Comparison of ENCODE assay signal across 8 cellular contexts in the genomic region with DNA sequence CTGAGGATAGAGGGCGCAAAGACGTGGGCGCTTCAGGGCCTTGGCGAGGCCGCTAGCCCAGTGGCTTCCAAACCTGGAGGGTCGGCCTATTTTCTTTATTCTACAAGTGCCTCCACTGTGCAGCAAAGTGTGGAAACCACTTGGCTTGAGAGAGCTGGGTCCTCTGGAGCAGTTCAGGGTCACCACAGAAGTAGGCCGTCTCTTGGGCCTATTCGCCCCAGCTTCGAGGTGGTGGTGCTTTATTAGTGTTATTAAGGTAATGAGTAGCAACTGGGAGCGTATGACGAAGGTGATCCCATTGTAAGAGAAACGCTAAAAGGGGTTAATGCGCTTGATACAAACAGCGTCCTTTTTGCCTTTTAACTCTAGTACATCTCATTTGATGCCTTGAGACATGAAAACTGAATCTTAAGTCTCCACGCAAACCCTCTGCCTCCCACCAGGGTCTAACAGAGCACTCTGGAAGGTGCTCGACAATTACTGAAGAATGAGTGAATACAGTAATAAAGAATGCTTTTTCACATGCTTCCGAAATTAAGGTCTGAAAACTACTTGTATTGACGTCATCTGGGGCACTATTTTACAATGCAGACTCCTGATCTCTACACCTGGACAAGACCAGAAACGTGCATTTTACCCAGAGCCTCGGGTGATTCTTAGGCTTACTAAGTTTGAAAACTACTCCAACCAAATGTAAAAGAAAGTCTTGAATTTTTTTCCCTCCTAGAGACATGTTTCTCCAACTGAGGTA. TPM values are rescaled to one million over a fixed set of nuclear protein-coding genes. Genes with fewer than 3 reads are reported as not detected.
DNase-seq lines count a peak whose midpoint lies in the region; ATAC-seq and TF ChIP-seq lines count a peak whose summit lies in the region.

No MANE protein-coding gene starts in this region.

- H3K27ac ChIP-seq in stomach: peak overlapping the region; percentile 92 to 96 (median 93)

- H3K4me1 ChIP-seq in iPS-15b (ENCODE audit: control insufficient read depth, insufficient read depth, low read length) (peaks cover 28% of the 10 kb centered on the region), stomach (peaks cover 17 to 43% (median 24%) of the 10 kb centered on the region in 4 donors)

- POLR2A ChIA-PET in HEK293T (lab: Yijun Ruan, JAX): no interaction called here

- CTCF ChIA-PET in HEK293T (lab: Yijun Ruan, JAX): no interaction called here

- H3K9me3 ChIP-seq in iPS-15b (ENCODE audit: control insufficient read depth, insufficient read depth, low read length) (no peaks in the 10 kb centered on the region), stomach (no peaks in the 10 kb centered on the region)

- no peak overlapping the region for H3K27ac Mint-ChIP-seq in activated T-helper 17 cell treated with anti-CD3 and anti-CD28 coated beads, Interleukin-2, amount 50 U/mL, for 72 hours

- peaks cover 8% of the 10 kb centered on the region for H3K27me3 ChIP-seq in iPS-15b (ENCODE audit: control insufficient read depth, insufficient read depth, low read length)
- H3K27me3 ChIP-seq in stomach: no peaks in the 10 kb centered on the region

- TF ChIP-seq POLR2A in stomach (IDR thresholded peaks at IDR 0.05): no peak

- no peaks in the 10 kb centered on the region for H3K36me3 Mint-ChIP-seq in activated T-helper 17 cell treated with anti-CD3 and anti-CD28 coated beads, Interleukin-2, amount 50 U/mL, for 72 hours (ENCODE audit: low read depth)

- TF ChIP-seq CTCF in stomach (IDR thresholded peaks at IDR 0.05): no peak

- intact Hi-C loops in stomach (cut with DNase I; ENCODE audit: low total_unique reads): no loop called here

- H3K4me3 Mint-ChIP-seq in activated T-helper 17 cell treated with anti-CD3 and anti-CD28 coated beads, Interleukin-2, amount 50 U/mL, for 72 hours: peak overlapping the region; percentile 50

- no peak for DNase-seq in stomach
- no peak for DNase-seq in ureter (ENCODE audit: low spot score)
- no peak for DNase-seq in hippocampal formation (lab: John Stamatoyannopoulos, UW)
- no peak for DNase-seq in HEK293T (ENCODE audit: extremely low spot score)

- peaks cover 14% of the 10 kb centered on the region for H3K4me1 Mint-ChIP-seq in activated T-helper 17 cell treated with anti-CD3 and anti-CD28 coated beads, Interleukin-2, amount 50 U/mL, for 72 hours

- H3K4me3 ChIP-seq in iPS-15b (ENCODE audit: low read depth, low read length): peak overlapping the region; percentile 23
- H3K4me3 ChIP-seq in stomach: peak overlapping the region; percentile 73 to 90 (median 82)

- no peaks in the 10 kb centered on the region for H3K9me3 Mint-ChIP-seq in activated T-helper 17 cell treated with anti-CD3 and anti-CD28 coated beads, Interleukin-2, amount 50 U/mL, for 72 hours

- no peak overlapping the region for H3K9ac ChIP-seq in iPS-15b (ENCODE audit: low read depth, low read length)

- no peak for TF ChIP-seq EP300 in stomach (IDR thresholded peaks at IDR 0.05)

- peaks cover 9% of the 10 kb centered on the region for H3K27me3 Mint-ChIP-seq in activated T-helper 17 cell treated with anti-CD3 and anti-CD28 coated beads, Interleukin-2, amount 50 U/mL, for 72 hours

- ATAC-seq in GM18511 (IDR thresholded peaks at IDR 0.05; ENCODE audit: unreplicated experiment): peak; percentile 33
- ATAC-seq in HG03039 (IDR thresholded peaks at IDR 0.05; ENCODE audit: unreplicated experiment): peak; percentile 12
- ATAC-seq in activated T-helper 17 cell treated with anti-CD3 and anti-CD28 coated beads, Interleukin-2, amount 50 U/mL, for 72 hours (replicated peaks): no peak

- 37 to 58% (median 45%) methylated on average over 15 to 20 of the region's 20 CpGs for WGBS in stomach, 5 donors

- H3K36me3 ChIP-seq in iPS-15b (ENCODE audit: control insufficient read depth, insufficient read depth, low read length) (no peaks in the 10 kb centered on the region), stomach (no peaks in the 10 kb centered on the region)

TF ChIP-seq in HEK293T, 16 proteins besides CTCF, POLR2A, EP300 and RAD21:
- TF ChIP-seq ARNT (IDR thresholded peaks at IDR 0.05) (no peak), TARDBP (IDR thresholded peaks at IDR 0.05) (no peak), L3MBTL2 (conservative IDR thresholded peaks at IDR 0.05) (no peak), FOXM1 (IDR thresholded peaks at IDR 0.05; ENCODE audit: borderline replicate concordance) (no peak), ELF4 (IDR thresholded peaks at IDR 0.05) (no peak), ZNF384 (IDR thresholded peaks at IDR 0.05) (no peak), CTBP1 (IDR thresholded peaks at IDR 0.05; ENCODE audit: borderline replicate concordance) (no peak), HDGF (IDR thresholded peaks at IDR 0.05; ENCODE audit: borderline replicate concordance) (no peak), SUZ12 (IDR thresholded peaks at IDR 0.05) (no peak)
- TF ChIP-seq, protein P1, sequence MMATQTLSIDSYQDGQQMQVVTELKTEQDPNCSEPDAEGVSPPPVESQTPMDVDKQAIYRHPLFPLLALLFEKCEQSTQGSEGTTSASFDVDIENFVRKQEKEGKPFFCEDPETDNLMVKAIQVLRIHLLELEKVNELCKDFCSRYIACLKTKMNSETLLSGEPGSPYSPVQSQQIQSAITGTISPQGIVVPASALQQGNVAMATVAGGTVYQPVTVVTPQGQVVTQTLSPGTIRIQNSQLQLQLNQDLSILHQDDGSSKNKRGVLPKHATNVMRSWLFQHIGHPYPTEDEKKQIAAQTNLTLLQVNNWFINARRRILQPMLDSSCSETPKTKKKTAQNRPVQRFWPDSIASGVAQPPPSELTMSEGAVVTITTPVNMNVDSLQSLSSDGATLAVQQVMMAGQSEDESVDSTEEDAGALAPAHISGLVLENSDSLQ (IDR thresholded peaks at IDR 0.05): no peak

RNA-seq across cellular contexts. Expression of a gene that starts 0.6 kb away (rescaled TPM):
- 1 to 10 TPM; 1.1 to 2.9 TPM for total RNA-seq in activated T-helper 17 cell treated with anti-CD3 and anti-CD28 coated beads, Interleukin-2, amount 50 U/mL, for 72 hours
- 10 to 100 TPM in 4 of 5 donors, 1 to 10 TPM in 1; 3.5 to 52.1 (median 35.3) TPM for total RNA-seq in stomach
- polyA plus RNA-seq in stomach: 10 to 100 TPM in 1 of 3 donors, 1 to 10 TPM in 2; 7.7 to 13.2 (median 8.1) TPM
- total RNA-seq in ureter: 39.7 TPM
